20 cellular contexts compared by ENCODE assay signal in genomic region chr5:28710360-28710759, GRCh38.
DNase-seq lines count a peak whose midpoint lies in the region; ATAC-seq and TF ChIP-seq lines count a peak whose summit lies in the region.
"Had no signal": no experiment of that assay in that cellular context is flagged by ENCODE, and none has a peak within 500 bp of the region (broad histone marks: within the 10 kb centered on the region; RNA-seq: fewer than 3 reads in every experiment).

No MANE protein-coding gene starts in this region.

- H4K8ac ChIP-seq in mesendoderm (ENCODE audit: low read depth, low read length) = no peak overlapping the region

- ATAC-seq in HG03280 (IDR thresholded peaks at IDR 0.05; ENCODE audit: unreplicated experiment) (no peak), GM21367 (IDR thresholded peaks at IDR 0.05; ENCODE audit: unreplicated experiment) (no peak)
- ATAC-seq: esophagus mucosa had no signal

- H3K4me1 ChIP-seq in BE2C (no peaks in the 10 kb centered on the region), mesendoderm (ENCODE audit: control insufficient read depth, low read depth, low read length) (no peaks in the 10 kb centered on the region)
- H3K4me1 ChIP-seq: breast epithelium, Caco-2, vagina had no signal

- H3K4me3 ChIP-seq in BE2C (ENCODE audit: low read depth, low read length) (no peak overlapping the region), astrocyte of the cerebellum (ENCODE audit: low read depth, low read length) (no peak overlapping the region), mesendoderm (ENCODE audit: low read length) (no peak overlapping the region), brain microvascular endothelial cell (ENCODE audit: low read depth, low read length) (no peak overlapping the region)
- H3K4me3 ChIP-seq: breast epithelium, MG63, SK-N-MC, vagina had no signal

- H3K36me3 ChIP-seq in BE2C (no peaks in the 10 kb centered on the region), mesendoderm (ENCODE audit: control insufficient read depth, insufficient read depth, low read length) (no peaks in the 10 kb centered on the region), brain microvascular endothelial cell (replicated peaks) (no peaks in the 10 kb centered on the region)
- H3K36me3 ChIP-seq: breast epithelium, MG63, vagina had no signal

- no peaks in the 10 kb centered on the region for H3K79me2 ChIP-seq in mesendoderm (ENCODE audit: control insufficient read depth, insufficient read depth, low read length)

- no peak overlapping the region for H2BK5ac ChIP-seq in mesendoderm (ENCODE audit: low read length)

- H3K27me3 ChIP-seq in BE2C (no peaks in the 10 kb centered on the region), mesendoderm (ENCODE audit: insufficient read depth, low read length, poor library complexity) (no peaks in the 10 kb centered on the region), brain microvascular endothelial cell (replicated peaks) (no peaks in the 10 kb centered on the region)
- H3K27me3 ChIP-seq: breast epithelium, MG63, vagina had no signal

- no peak overlapping the region for H4K5ac ChIP-seq in mesendoderm (ENCODE audit: low read length)

- no peak overlapping the region for H3K4ac ChIP-seq in mesendoderm (ENCODE audit: low read depth, low read length)

- DNase-seq in BE2C (peak; percentile 11), HEK293T (ENCODE audit: extremely low spot score) (peak; percentile 4), astrocyte of the cerebellum (ENCODE audit: low read depth) (no peak), mesendoderm (peak; percentile 11), epidermal melanocyte (ENCODE audit: insufficient read length, low spot score) (no peak), brain microvascular endothelial cell (no peak)
- DNase-seq: activated CD4-positive, alpha-beta T cell treated with anti-CD3 and anti-CD28 coated beads for 1 hour; activated naive CD8-positive, alpha-beta T cell treated with anti-CD3 and anti-CD28 coated beads for 36 hours; Caco-2; GDM1; IMR-90; MG63; NCI-H1694 treated with DMSO at 0.1 percent for 48 hours; stimulated activated CD4-positive, alpha-beta T cell treated with anti-CD3 and anti-CD28 coated beads, Interleukin-4, amount 100 ng/mL, for 24 hours had no signal

- H3K9ac ChIP-seq in mesendoderm (ENCODE audit: low read length) = no peak overlapping the region

- no peak overlapping the region for H3K4me2 ChIP-seq in mesendoderm (ENCODE audit: low read length)

- TF ChIP-seq CTCF in BE2C (IDR thresholded peaks at IDR 0.05; ENCODE audit: low read depth, low read length) (peak; percentile 52), astrocyte of the cerebellum (IDR thresholded peaks at IDR 0.05; ENCODE audit: low read depth, low read length, missing control alignments) (peak; percentile 21), brain microvascular endothelial cell (IDR thresholded peaks at IDR 0.05; ENCODE audit: low read depth, low read length, missing control alignments) (no peak)

- H3K27ac ChIP-seq in mesendoderm (ENCODE audit: low read depth, low read length) (no peak overlapping the region), brain microvascular endothelial cell (no peak overlapping the region)
- H3K27ac ChIP-seq: breast epithelium, SK-N-MC, vagina had no signal

- no peak overlapping the region for H2BK120ac ChIP-seq in mesendoderm (ENCODE audit: low read depth, low read length)

- in situ Hi-C loops in astrocyte of the cerebellum (cut with HindIII; ENCODE audit: low sequenced_read_pairs) (no loop called here), brain microvascular endothelial cell (cut with HindIII; ENCODE audit: low pct_ligation_motif_present, low sequenced_read_pairs) (no loop called here)

- no peak overlapping the region for H3K56ac ChIP-seq in mesendoderm (ENCODE audit: low read length)

- no peaks in the 10 kb centered on the region for H3K9me3 ChIP-seq in BE2C
- H3K9me3 ChIP-seq: breast epithelium, Caco-2, MG63, vagina had no signal

- no peak overlapping the region for H2BK15ac ChIP-seq in mesendoderm (replicated peaks; ENCODE audit: low read depth)

- CTCF ChIA-PET in HEK293T (lab: Yijun Ruan, JAX) = no interaction called here

- no peaks in the 10 kb centered on the region for H3K79me1 ChIP-seq in mesendoderm (ENCODE audit: low read length)

- H3K18ac ChIP-seq in mesendoderm (ENCODE audit: low read length) = no peak overlapping the region

- POLR2A ChIA-PET in HEK293T (lab: Yijun Ruan, JAX) = no interaction called here

- H2AK5ac ChIP-seq in mesendoderm (ENCODE audit: low read length) = no peak overlapping the region

- no peak overlapping the region for H3K23ac ChIP-seq in mesendoderm (ENCODE audit: low read length)

TF ChIP-seq in HEK293T, 16 proteins besides CTCF, POLR2A, EP300 and RAD21:
- TF ChIP-seq ARNT (IDR thresholded peaks at IDR 0.05) (no peak), SUZ12 (IDR thresholded peaks at IDR 0.05) (no peak), FOXA1 (IDR thresholded peaks at IDR 0.05) (no peak), BHLHE40 (IDR thresholded peaks at IDR 0.05; ENCODE audit: borderline replicate concordance) (no peak)

Comparison
In these comparisons a context has a peak if more than half of its experiments do, and no peak if none do; other contexts are left out.
1. DNase-seq: peak in BE2C (single experiment), HEK293T (single experiment) and mesendoderm (single experiment); none in astrocyte of the cerebellum (single experiment), epidermal melanocyte (single experiment) and brain microvascular endothelial cell (single experiment).